In genomic region chr5:77277764-77278163, GRCh38 we compare ENCODE assay signal across 16 cellular contexts.
"Had no signal": no experiment of that assay in that cellular context is flagged by ENCODE, and none has a peak within 500 bp of the region (broad histone marks: within the 10 kb centered on the region; RNA-seq: fewer than 3 reads in every experiment).

No MANE protein-coding gene starts in this region.

- H3K9me3 Mint-ChIP-seq: dendritic cell treated with granulocyte-macrophage colony-stimulating factor and Interleukin-4, amounts not matched to agents 40 ng/mL and 50 ng/mL, for 4 days; effector memory CD8-positive, alpha-beta T cell; natural killer cell; neural crest cell; stimulated activated naive B cell treated with anti-CD40 and anti-IgM and Interleukin-4, amounts not matched to agents 10 μg/mL and 1 μg/mL and 100 μg/mL, for 72 hours; stimulated activated naive CD8-positive, alpha-beta T cell treated with anti-CD3 and anti-CD28 coated beads, Interleukin-15, amount 100 ng/mL, for 72 hours had no signal

- H3K27me3 Mint-ChIP-seq: dendritic cell treated with granulocyte-macrophage colony-stimulating factor and Interleukin-4, amounts not matched to agents 40 ng/mL and 50 ng/mL, for 4 days; stimulated activated naive CD8-positive, alpha-beta T cell treated with anti-CD3 and anti-CD28 coated beads, Interleukin-15, amount 100 ng/mL, for 72 hours had no signal

- H3K27ac Mint-ChIP-seq: dendritic cell treated with granulocyte-macrophage colony-stimulating factor and Interleukin-4, amounts not matched to agents 40 ng/mL and 50 ng/mL, for 4 days; effector memory CD8-positive, alpha-beta T cell; natural killer cell; stimulated activated naive B cell treated with anti-CD40 and anti-IgM and Interleukin-4, amounts not matched to agents 10 μg/mL and 1 μg/mL and 100 μg/mL, for 72 hours; stimulated activated naive CD8-positive, alpha-beta T cell treated with anti-CD3 and anti-CD28 coated beads, Interleukin-15, amount 100 ng/mL, for 72 hours had no signal

- ATAC-seq: effector memory CD8-positive, alpha-beta T cell; gastrocnemius medialis; heart right ventricle; natural killer cell; stimulated activated naive B cell treated with anti-CD40 and anti-IgM and Interleukin-4, amounts not matched to agents 10 μg/mL and 1 μg/mL and 100 μg/mL, for 72 hours; stimulated activated naive CD8-positive, alpha-beta T cell treated with anti-CD3 and anti-CD28 coated beads, Interleukin-15, amount 100 ng/mL, for 72 hours had no signal

- H3K4me1 Mint-ChIP-seq: natural killer cell, neural crest cell had no signal

- H3K36me3 Mint-ChIP-seq: natural killer cell; stimulated activated naive B cell treated with anti-CD40 and anti-IgM and Interleukin-4, amounts not matched to agents 10 μg/mL and 1 μg/mL and 100 μg/mL, for 72 hours had no signal

- H3K4me3 Mint-ChIP-seq: dendritic cell treated with granulocyte-macrophage colony-stimulating factor and Interleukin-4, amounts not matched to agents 40 ng/mL and 50 ng/mL, for 4 days; effector memory CD8-positive, alpha-beta T cell; natural killer cell; neural crest cell; stimulated activated naive B cell treated with anti-CD40 and anti-IgM and Interleukin-4, amounts not matched to agents 10 μg/mL and 1 μg/mL and 100 μg/mL, for 72 hours; stimulated activated naive CD8-positive, alpha-beta T cell treated with anti-CD3 and anti-CD28 coated beads, Interleukin-15, amount 100 ng/mL, for 72 hours had no signal

- DNase-seq: effector memory CD8-positive, alpha-beta T cell; gastrocnemius medialis; heart right ventricle; hypothalamus; kidney glomerular epithelial cell; mesendoderm; natural killer cell; sigmoid colon; stimulated activated CD4-positive, alpha-beta T cell treated with anti-CD3 and anti-CD28 coated beads, Interleukin-2, amount 100 ng/mL, for 24 hours; stimulated activated CD4-positive, alpha-beta T cell treated with anti-CD3 and anti-CD28 coated beads, Interleukin-4, amount 100 ng/mL, for 4 hours; stimulated activated naive B cell treated with anti-CD40 and anti-IgM and Interleukin-4, amounts not matched to agents 10 μg/mL and 1 μg/mL and 100 μg/mL, for 72 hours; stimulated activated naive CD8-positive, alpha-beta T cell treated with anti-CD3 and anti-CD28 coated beads, Interleukin-15, amount 100 ng/mL, for 72 hours; testis; transverse colon had no signal
